Comparison of ENCODE assay signal across 7 cellular contexts in the genomic region with DNA sequence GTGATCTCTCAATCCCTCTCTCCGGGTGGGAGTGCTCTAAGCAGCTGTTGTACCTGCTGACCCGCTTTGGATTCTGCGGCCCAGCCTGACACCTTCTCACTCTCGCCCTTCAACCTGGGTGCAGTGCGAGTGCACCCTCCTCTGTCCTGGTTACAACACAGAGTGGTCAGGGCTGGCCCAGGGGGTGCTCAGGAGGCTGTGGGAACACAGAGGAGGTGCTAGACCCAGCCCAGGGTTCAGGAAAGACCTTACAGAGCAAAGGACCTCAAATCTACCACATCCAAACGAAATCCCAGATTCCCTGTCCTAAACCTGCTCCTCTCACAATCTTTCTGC. TPM values are rescaled to one million over a fixed set of nuclear protein-coding genes. Genes with fewer than 3 reads are reported as not detected.
A peak's percentile ranks its signal among the peaks of the same experiment; 100 is the strongest.
DNase-seq lines count a peak whose midpoint lies in the region; ATAC-seq and TF ChIP-seq lines count a peak whose summit lies in the region.

No MANE protein-coding gene starts in this region.

- H3K36me3 ChIP-seq in left ventricle myocardium inferior: no peaks in the 10 kb centered on the region
- H3K36me3 ChIP-seq in smooth muscle cell (ENCODE audit: low read depth): no peaks in the 10 kb centered on the region

- peaks cover 30% of the 10 kb centered on the region for H3K27me3 Mint-ChIP-seq in WTC11 (ENCODE audit: low read depth)

- no peaks in the 10 kb centered on the region for H3K9me3 Mint-ChIP-seq in WTC11

- POLR2A ChIA-PET in WTC11 (lab: Charles Lee): interaction anchor here (0.7 to 1.2 kb wide), 2 partner anchors 24 to 110 kb away, joined by 3 read pairs; partner anchors contain the start of gene ZNF175

- no peak overlapping the region for H3K9ac ChIP-seq in smooth muscle cell (ENCODE audit: low read depth)

- 45% methylated on average over 6 of the region's 6 CpGs for WGBS in smooth muscle cell (ENCODE audit: low lambda C conversion rate)

- DNase-seq in HFF-Myc (ENCODE audit: extremely low read depth, low read depth) (no peak), WTC11 (ENCODE audit: low spot score) (no peak), left ventricle myocardium inferior (no peak), smooth muscle cell (lab: John Stamatoyannopoulos, UW; ENCODE audit: unreplicated experiment) (no peak), GDM1 (lab: John Stamatoyannopoulos, UW) (no peak), midbrain (lab: John Stamatoyannopoulos, UW) (no peak), NCI-H187 (lab: John Stamatoyannopoulos, UW) (no peak)

- CTCF ChIA-PET in WTC11 (lab: Charles Lee): interaction anchor here (1.0 to 2.1 kb wide), 5 partner anchors 13 to 173 kb away, joined by 4 to 13 read pairs (median 8); no protein-coding TSS in a partner anchor

- H3K27me3 ChIP-seq in left ventricle myocardium inferior (ENCODE audit: low read depth): peaks cover 28% of the 10 kb centered on the region
- no peaks in the 10 kb centered on the region for H3K27me3 ChIP-seq in smooth muscle cell (ENCODE audit: low read depth)

- peak overlapping the region; percentile 94 for H3K4me3 Mint-ChIP-seq in WTC11

- no peaks in the 10 kb centered on the region for H3K79me2 ChIP-seq in smooth muscle cell (ENCODE audit: low read depth)

- peak; percentile 2; the same call in 1 of the 2 replicates for ATAC-seq in WTC11

- intact Hi-C loops in left ventricle myocardium inferior (cut with micrococcal nuclease): no loop called here

- no peaks in the 10 kb centered on the region for H3K36me3 Mint-ChIP-seq in WTC11

- H2AFZ ChIP-seq in smooth muscle cell (ENCODE audit: low read depth): peak overlapping the region; percentile 83

- H3K4me1 ChIP-seq in left ventricle myocardium inferior (peaks cover 22% of the 10 kb centered on the region), smooth muscle cell (ENCODE audit: low read depth) (no peaks in the 10 kb centered on the region)

- H3K4me2 ChIP-seq in smooth muscle cell: peak overlapping the region; percentile 78

- no peaks in the 10 kb centered on the region for H3F3A ChIP-seq in smooth muscle cell (ENCODE audit: low read depth)

- TF ChIP-seq CTCF in HFF-Myc (IDR thresholded peaks at IDR 0.05; ENCODE audit: low read depth, low read length, missing control alignments) (no peak), WTC11 (IDR thresholded peaks at IDR 0.05) (no peak), left ventricle myocardium inferior (IDR thresholded peaks at IDR 0.05; ENCODE audit: borderline replicate concordance) (no peak), smooth muscle cell (IDR thresholded peaks at IDR 0.05; ENCODE audit: borderline replicate concordance, insufficient read depth, poor library complexity, severe bottlenecking) (no peak)

- H3K9me3 ChIP-seq in left ventricle myocardium inferior (replicated peaks) (no peaks in the 10 kb centered on the region), smooth muscle cell (replicated peaks; ENCODE audit: low read depth) (no peaks in the 10 kb centered on the region)

- no peak overlapping the region; the same call in 1 of the 2 replicates for H3K27ac Mint-ChIP-seq in WTC11

- peak overlapping the region; percentile 68 for H3K4me3 ChIP-seq in HFF-Myc (replicated peaks; ENCODE audit: low read depth, low read length)
- peak overlapping the region; percentile 78 for H3K4me3 ChIP-seq in left ventricle myocardium inferior
- H3K4me3 ChIP-seq in smooth muscle cell: peak overlapping the region; percentile 60

- H3K27ac ChIP-seq in left ventricle myocardium inferior (replicated peaks): peak overlapping the region; percentile 55
- H3K27ac ChIP-seq in smooth muscle cell (ENCODE audit: low read depth): no peak overlapping the region

- H4K20me1 ChIP-seq in smooth muscle cell (ENCODE audit: low read depth): no peaks in the 10 kb centered on the region

- peaks cover 12% of the 10 kb centered on the region for H3K4me1 Mint-ChIP-seq in WTC11

TF ChIP-seq in WTC11, 78 proteins besides CTCF, POLR2A, EP300 and RAD21:
- TF ChIP-seq KAT7 (CRISPR knock-in tag; IDR thresholded peaks at IDR 0.05; ENCODE audit: borderline replicate concordance) (no peak), SMAD3 (CRISPR knock-in tag; IDR thresholded peaks at IDR 0.05; ENCODE audit: borderline replicate concordance) (no peak), RORB (CRISPR knock-in tag; IDR thresholded peaks at IDR 0.05) (no peak), ZMAT4 (CRISPR knock-in tag; IDR thresholded peaks at IDR 0.05) (no peak), PRRX2 (CRISPR knock-in tag; IDR thresholded peaks at IDR 0.05) (no peak), ZNF263 (CRISPR knock-in tag; IDR thresholded peaks at IDR 0.05; ENCODE audit: low read depth) (no peak), NFE2L1 (CRISPR knock-in tag; IDR thresholded peaks at IDR 0.05) (no peak), USF1 (CRISPR knock-in tag; IDR thresholded peaks at IDR 0.05) (no peak), HMGA2 (CRISPR knock-in tag; IDR thresholded peaks at IDR 0.05) (no peak), AFF4 (CRISPR knock-in tag; IDR thresholded peaks at IDR 0.05; ENCODE audit: borderline replicate concordance) (no peak), ZNF219 (CRISPR knock-in tag; IDR thresholded peaks at IDR 0.05; ENCODE audit: borderline replicate concordance) (no peak), GRHL2 (CRISPR knock-in tag; IDR thresholded peaks at IDR 0.05; ENCODE audit: insufficient replicate concordance, severe bottlenecking) (no peak), NFATC4 (CRISPR knock-in tag; IDR thresholded peaks at IDR 0.05) (no peak)
- TF ChIP-seq, protein P1, sequence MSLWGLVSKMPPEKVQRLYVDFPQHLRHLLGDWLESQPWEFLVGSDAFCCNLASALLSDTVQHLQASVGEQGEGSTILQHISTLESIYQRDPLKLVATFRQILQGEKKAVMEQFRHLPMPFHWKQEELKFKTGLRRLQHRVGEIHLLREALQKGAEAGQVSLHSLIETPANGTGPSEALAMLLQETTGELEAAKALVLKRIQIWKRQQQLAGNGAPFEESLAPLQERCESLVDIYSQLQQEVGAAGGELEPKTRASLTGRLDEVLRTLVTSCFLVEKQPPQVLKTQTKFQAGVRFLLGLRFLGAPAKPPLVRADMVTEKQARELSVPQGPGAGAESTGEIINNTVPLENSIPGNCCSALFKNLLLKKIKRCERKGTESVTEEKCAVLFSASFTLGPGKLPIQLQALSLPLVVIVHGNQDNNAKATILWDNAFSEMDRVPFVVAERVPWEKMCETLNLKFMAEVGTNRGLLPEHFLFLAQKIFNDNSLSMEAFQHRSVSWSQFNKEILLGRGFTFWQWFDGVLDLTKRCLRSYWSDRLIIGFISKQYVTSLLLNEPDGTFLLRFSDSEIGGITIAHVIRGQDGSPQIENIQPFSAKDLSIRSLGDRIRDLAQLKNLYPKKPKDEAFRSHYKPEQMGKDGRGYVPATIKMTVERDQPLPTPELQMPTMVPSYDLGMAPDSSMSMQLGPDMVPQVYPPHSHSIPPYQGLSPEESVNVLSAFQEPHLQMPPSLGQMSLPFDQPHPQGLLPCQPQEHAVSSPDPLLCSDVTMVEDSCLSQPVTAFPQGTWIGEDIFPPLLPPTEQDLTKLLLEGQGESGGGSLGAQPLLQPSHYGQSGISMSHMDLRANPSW (CRISPR knock-in tag; conservative IDR thresholded peaks at IDR 0.05; ENCODE audit: low read depth): no peak

RNA-seq across cellular contexts. Expression of gene ZNF175, which starts 23.7 kb away (rescaled TPM):
- total RNA-seq in WTC11 (2021): 10.7 to 11.2 TPM (median 10.9 TPM) in 3 replicates
- 7.3 TPM for total RNA-seq in left ventricle myocardium inferior
- 3.6 and 6.9 TPM in 2 replicates for total RNA-seq in smooth muscle cell
- 1.1 TPM in 2 replicates for polyA plus RNA-seq in smooth muscle cell

RNA-seq across cellular contexts. Expression of gene SIGLEC5, which starts 35.5 kb away (rescaled TPM):
- total RNA-seq in WTC11 (2021): 0.15 TPM in 1 of 3 replicates, not detected in the others
- total RNA-seq in left ventricle myocardium inferior: not detected
- not detected in 2 replicates for total RNA-seq in smooth muscle cell
- not detected in 2 replicates for polyA plus RNA-seq in smooth muscle cell

RNA-seq across cellular contexts. Expression of gene SIGLEC14, which starts 51.9 kb away (rescaled TPM):
- total RNA-seq in WTC11 (2021) (not detected in 3 replicates), left ventricle myocardium inferior (0.33 TPM), smooth muscle cell (not detected in 2 replicates)
- not detected in 2 replicates for polyA plus RNA-seq in smooth muscle cell
